16 cellular contexts compared by ENCODE assay signal in the genomic region with DNA sequence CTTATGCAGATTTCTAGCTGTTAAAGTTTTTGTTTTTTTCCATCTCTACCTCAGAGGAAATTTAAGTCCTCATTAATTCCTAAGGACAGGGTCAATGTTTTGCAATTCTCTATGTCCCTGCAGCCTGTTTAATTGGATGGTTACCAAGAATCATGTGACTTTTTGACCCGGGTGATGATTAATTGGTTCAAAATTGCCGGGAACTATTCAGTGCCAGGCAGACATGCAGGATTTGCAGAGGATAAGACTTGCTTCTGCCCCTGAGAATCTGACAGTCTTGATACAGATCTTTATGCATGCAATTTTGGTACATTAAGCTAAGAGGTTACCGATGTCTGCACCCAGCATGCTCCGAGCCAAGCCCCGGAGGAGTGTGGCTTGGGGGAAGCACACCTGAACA.
DNase-seq lines count a peak whose midpoint lies in the region; ATAC-seq, FAIRE-seq and TF ChIP-seq lines count a peak whose summit lies in the region.
"Had no signal": no experiment of that assay in that cellular context is flagged by ENCODE, and none has a peak within 500 bp of the region (broad histone marks: within the 10 kb centered on the region; RNA-seq: fewer than 3 reads in every experiment).

No MANE protein-coding gene starts in this region.

- H3K4me3 Mint-ChIP-seq in astrocyte (ENCODE audit: unreplicated experiment) = no peak overlapping the region
- H3K4me3 Mint-ChIP-seq: activated B cell treated with CpG ODN at 0.5 μM for 24 hours; CD4-positive, alpha-beta T cell had no signal

- peak; percentile 57 to 59 for ATAC-seq in left cardiac atrium
- peak; percentile 79 for ATAC-seq in sciatic nerve
- ATAC-seq: stimulated activated naive CD8-positive, alpha-beta T cell treated with anti-CD3 and anti-CD28 coated beads, Interleukin-15, Interleukin-2, amounts not matched to agents 100 U/mL and 50 U/mL, for 24 hours had no signal

- FAIRE-seq in astrocyte (lab: Jason Lieb, UNC) (no peak), GM12891 (lab: Jason Lieb, UNC) (no peak)

- TF ChIP-seq EP300 in sigmoid colon (IDR thresholded peaks at IDR 0.05) = no peak

- H3K36me3 ChIP-seq in astrocyte (ENCODE audit: insufficient read depth, low read length) = peaks cover 10% of the 10 kb centered on the region
- H3K36me3 ChIP-seq in Karpas-422 (ENCODE audit: insufficient read depth, low read length) = no peaks in the 10 kb centered on the region
- H3K36me3 ChIP-seq in sigmoid colon = peaks cover 5 to 22% (median 14%) of the 10 kb centered on the region in 4 donors
- H3K36me3 ChIP-seq in H7 (replicated peaks; ENCODE audit: control insufficient read depth, insufficient read depth, low read length) = peaks cover 9% of the 10 kb centered on the region

- H3K27me3 ChIP-seq in astrocyte (ENCODE audit: insufficient read depth, low read length) = no peaks in the 10 kb centered on the region
- H3K27me3 ChIP-seq in Karpas-422 (ENCODE audit: low read length) = no peaks in the 10 kb centered on the region
- no peaks in the 10 kb centered on the region for H3K27me3 ChIP-seq in sigmoid colon
- H3K27me3 ChIP-seq in H7 (ENCODE audit: control insufficient read depth, insufficient read depth, low read length) = no peaks in the 10 kb centered on the region

- H4K20me1 ChIP-seq in astrocyte (ENCODE audit: insufficient read depth, low read length) (no peaks in the 10 kb centered on the region), Karpas-422 (ENCODE audit: insufficient read depth, low read depth, low read length) (no peaks in the 10 kb centered on the region)

- DNase-seq in GM03348 (ENCODE audit: low spot score) (peak; percentile 35), astrocyte (ENCODE audit: low read depth) (peak; percentile 13), left cardiac atrium (no peak), sciatic nerve (ENCODE audit: low spot score) (no peak), GM12891 (ENCODE audit: insufficient read length, low spot score) (no peak), Karpas-422 (no peak), sigmoid colon (no peak), H7 (no peak)
- DNase-seq: activated B cell treated with CpG ODN at 0.5 μM for 24 hours; CD4-positive, alpha-beta T cell; effector CD4-positive, alpha-beta T cell; midbrain; NCI-H2107; NK-92 treated with Interleukin-12 subunit alpha and Interleukin-12 subunit beta, amount 100 ng/mL, for 24 hours; stimulated activated naive CD8-positive, alpha-beta T cell treated with anti-CD3 and anti-CD28 coated beads, Interleukin-15, Interleukin-2, amounts not matched to agents 100 U/mL and 50 U/mL, for 24 hours had no signal

- H3K4me1 ChIP-seq in astrocyte (ENCODE audit: insufficient read depth, low read length) (no peaks in the 10 kb centered on the region), Karpas-422 (ENCODE audit: low read length) (no peaks in the 10 kb centered on the region), sigmoid colon (peaks cover 0 to 8% (median 4%) of the 10 kb centered on the region in 4 donors)

- H3K27ac Mint-ChIP-seq in astrocyte (ENCODE audit: unreplicated experiment) = no peak overlapping the region
- H3K27ac Mint-ChIP-seq: activated B cell treated with CpG ODN at 0.5 μM for 24 hours; CD4-positive, alpha-beta T cell; progenitor cell of endocrine pancreas had no signal

- H3K79me2 ChIP-seq in astrocyte (ENCODE audit: insufficient read depth, low read length) (no peaks in the 10 kb centered on the region), Karpas-422 (ENCODE audit: low read length) (no peaks in the 10 kb centered on the region)

- TF ChIP-seq POLR2A in GM12891 (IDR thresholded peaks at IDR 0.05; ENCODE audit: low read depth, low read length) (no peak), sigmoid colon (IDR thresholded peaks at IDR 0.05) (no peak)

- H3K27ac ChIP-seq in astrocyte (ENCODE audit: low read depth, low read length) (no peak overlapping the region), Karpas-422 (ENCODE audit: low read length) (no peak overlapping the region), sigmoid colon (no peak overlapping the region)

- TF ChIP-seq CTCF in astrocyte (IDR thresholded peaks at IDR 0.05; ENCODE audit: insufficient read depth, low read depth, low read length) = no peak
- no peak for TF ChIP-seq CTCF in sigmoid colon (IDR thresholded peaks at IDR 0.05)

- H3K9me3 ChIP-seq in astrocyte (ENCODE audit: insufficient read depth, low read depth, low read length) (no peaks in the 10 kb centered on the region), Karpas-422 (ENCODE audit: low read length) (no peaks in the 10 kb centered on the region), sigmoid colon (no peaks in the 10 kb centered on the region)

- H3K9me2 ChIP-seq in Karpas-422 (replicated peaks; ENCODE audit: insufficient read depth, low read length) = no peaks in the 10 kb centered on the region

- peaks cover 3% of the 10 kb centered on the region for H3K27me3 Mint-ChIP-seq in astrocyte (ENCODE audit: low read depth, unreplicated experiment)
- H3K27me3 Mint-ChIP-seq: activated B cell treated with CpG ODN at 0.5 μM for 24 hours; CD4-positive, alpha-beta T cell; progenitor cell of endocrine pancreas had no signal

- intact Hi-C loops in left cardiac atrium (cut with DNase I) = no loop called here
- intact Hi-C loops in sciatic nerve (cut with DNase I) = no loop called here
- intact Hi-C loops in sigmoid colon (cut with DNase I) = no loop called here

- H3K4me2 ChIP-seq in astrocyte (ENCODE audit: low read length) (no peak overlapping the region), Karpas-422 (ENCODE audit: low read depth, low read length, poor library complexity, severe bottlenecking) (no peak overlapping the region)

- H3K4me3 ChIP-seq in astrocyte (ENCODE audit: insufficient read depth, low read depth, low read length) (no peak overlapping the region), Karpas-422 (ENCODE audit: low read length) (no peak overlapping the region), sigmoid colon (no peak overlapping the region), H7 (ENCODE audit: insufficient read depth, low read depth, low read length) (no peak overlapping the region)

- H3K36me3 Mint-ChIP-seq in astrocyte (ENCODE audit: low read depth, unreplicated experiment) = peaks cover 1% of the 10 kb centered on the region

- no peaks in the 10 kb centered on the region for H3K4me1 Mint-ChIP-seq in astrocyte (ENCODE audit: low read depth, unreplicated experiment)
- H3K4me1 Mint-ChIP-seq: activated B cell treated with CpG ODN at 0.5 μM for 24 hours had no signal

- WGBS in sigmoid colon, 2 donors = 84 to 88% methylated on average over 5 of the region's 5 CpGs

- H2AFZ ChIP-seq in astrocyte (ENCODE audit: low read depth, low read length) = no peak overlapping the region
- no peak overlapping the region for H2AFZ ChIP-seq in Karpas-422 (ENCODE audit: low read length)

- peaks cover 5% of the 10 kb centered on the region for H3K9me3 Mint-ChIP-seq in astrocyte (ENCODE audit: unreplicated experiment)
- H3K9me3 Mint-ChIP-seq: activated B cell treated with CpG ODN at 0.5 μM for 24 hours; CD4-positive, alpha-beta T cell had no signal

- no peak overlapping the region for H3K9ac ChIP-seq in astrocyte (ENCODE audit: low read length)
- no peak overlapping the region for H3K9ac ChIP-seq in Karpas-422 (ENCODE audit: low read length)

TF ChIP-seq in GM12891, 5 proteins besides CTCF, POLR2A, EP300 and RAD21:
- no peak for TF ChIP-seq PAX5 (IDR thresholded peaks at IDR 0.05; ENCODE audit: insufficient read depth, low read length, severe bottlenecking)
TF ChIP-seq in GM12891: peak in this region for 0.

Comparison
In these comparisons a context has a peak if more than half of its experiments do, and no peak if none do; other contexts are left out.
1. DNase-seq: peak in GM03348 (single experiment) and astrocyte (single experiment); none in left cardiac atrium (single experiment), sciatic nerve (single experiment), GM12891 (single experiment), Karpas-422 (single experiment), sigmoid colon (single experiment) and H7 (single experiment).